ENCODE assay signal across 8 cellular contexts in the genomic region with DNA sequence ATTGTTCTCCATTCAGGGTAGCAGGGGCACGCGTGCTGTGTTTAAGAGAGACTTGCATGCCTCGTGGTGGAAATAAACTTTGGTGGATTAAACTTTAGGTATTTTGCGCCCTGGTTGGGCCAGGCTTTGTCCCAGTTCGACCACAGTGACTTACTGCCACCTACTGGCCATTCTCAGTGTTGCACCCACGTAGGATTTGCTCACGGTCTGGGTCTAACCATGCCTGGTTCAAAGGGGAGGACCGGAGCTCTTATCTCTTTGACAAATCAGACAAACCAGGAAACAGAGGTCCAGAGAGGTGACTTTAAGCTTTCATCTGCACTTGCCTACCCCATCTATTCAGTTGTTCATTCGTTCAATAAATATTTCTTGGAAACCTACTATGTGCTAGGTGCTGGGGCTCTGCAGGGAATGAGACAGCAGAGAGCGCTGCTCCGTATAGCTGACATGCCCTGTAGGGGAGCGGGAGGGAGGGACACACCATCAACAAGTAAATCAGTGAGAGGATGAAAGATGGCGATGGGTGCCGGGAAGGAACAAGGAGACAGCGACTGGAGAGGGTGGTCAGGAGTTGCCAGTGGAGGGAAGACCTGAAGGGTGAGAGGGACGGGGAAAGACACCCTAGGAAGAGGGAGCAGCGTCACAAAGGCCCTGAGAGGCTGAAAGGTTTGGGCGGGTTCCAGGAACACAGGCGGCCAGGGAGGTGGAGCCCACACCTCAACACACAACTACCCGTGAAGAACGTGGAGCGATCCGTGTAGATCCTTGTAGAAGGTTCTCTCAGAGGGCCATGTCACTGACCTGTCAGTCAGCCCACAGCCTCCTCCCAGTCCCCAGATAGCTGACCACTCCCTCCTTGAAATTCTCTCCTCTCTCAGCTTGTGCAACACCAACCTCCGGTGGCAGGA. TPM values are rescaled to one million over a fixed set of nuclear protein-coding genes. Genes with fewer than 3 reads are reported as not detected.
DNase-seq lines count a peak whose midpoint lies in the region; ATAC-seq and TF ChIP-seq lines count a peak whose summit lies in the region.

No MANE protein-coding gene starts in this region.

- intact Hi-C loops in dorsolateral prefrontal cortex (cut with DNase I) (loop anchor here (5.0 to 10.0 kb wide), 3 partner anchors 124 to 362 kb away; no protein-coding TSS in a partner anchor), right lobe of liver (cut with DNase I) (loop anchor here (10.0 kb wide), 2 partner anchors 124 to 154 kb away; no protein-coding TSS in a partner anchor)

- H3K27ac ChIP-seq in dorsolateral prefrontal cortex (peak overlapping the region in 23 of 59 donors; percentile 3 to 76 (median 39)), right lobe of liver (peak overlapping the region; percentile 29 to 65 (median 43))

- WGBS in right lobe of liver (ENCODE audit: insufficient coverage, low coverage, low lambda C conversion rate, missing lambda C conversion rate) = 7% methylated on average over 20 of the region's 24 CpGs

- no peaks in the 10 kb centered on the region for H3K36me3 ChIP-seq in right lobe of liver

- DNase-seq in Ammon's horn (ENCODE audit: low spot score) (peak; percentile 87), NCI-H524 treated with DMSO at 0.1 percent for 48 hours (lab: John Stamatoyannopoulos, UW) (peak; percentile 20), dorsolateral prefrontal cortex (peak; percentile 69 to 94 (median 80)), right lobe of liver (peak; percentile 78 to 86 (median 78))
- DNase-seq in activated CD4-positive, alpha-beta T cell treated with anti-CD3 and anti-CD28 coated beads, Interleukin-2, amount 50 U/mL, for 1 hour = peak; percentile 87
- peak; percentile 77 to 86 (median 85) for DNase-seq in stimulated activated CD4-positive, alpha-beta T cell treated with anti-CD3 and anti-CD28 coated beads, TNF-alpha, amount 100 ng/mL, for 24 hours (ENCODE audit: low read depth in 3 of 3)

- H3K9me3 ChIP-seq in right lobe of liver = no peaks in the 10 kb centered on the region

- no peak for TF ChIP-seq POLR2A in right lobe of liver (IDR thresholded peaks at IDR 0.05)

- ATAC-seq in GM19043 (IDR thresholded peaks at IDR 0.05; ENCODE audit: low read depth, unreplicated experiment) (peak; percentile 68), HG03442 (IDR thresholded peaks at IDR 0.05; ENCODE audit: unreplicated experiment) (peak; percentile 67), right lobe of liver (peak; percentile 91 to 98 (median 96))

- H3K27me3 ChIP-seq in dorsolateral prefrontal cortex (peaks cover 0 to 3% (median 0%) of the 10 kb centered on the region in 45 donors), right lobe of liver (no peaks in the 10 kb centered on the region)

- H3K4me1 ChIP-seq in right lobe of liver = peaks cover 0 to 16% (median 8%) of the 10 kb centered on the region in 4 donors

- TF ChIP-seq CTCF in dorsolateral prefrontal cortex (IDR thresholded peaks at IDR 0.05 in 54 of 56, conservative IDR thresholded peaks at IDR 0.05 in 2 of 56; ENCODE audit: low read depth in 1 of 56, partially characterized antibody in 56 of 56) = peak; percentile 80 to 98 (median 94)
- TF ChIP-seq CTCF in right lobe of liver (IDR thresholded peaks at IDR 0.05) = peak; percentile 96 to 99 (median 97)

- H3K4me3 ChIP-seq in dorsolateral prefrontal cortex (peak overlapping the region in 44 of 59 donors; percentile 0 to 54 (median 34)), right lobe of liver (peak overlapping the region in 1 of 3 donors; percentile 32)

RNA-seq across cellular contexts. Expression of gene TINAGL1, which starts 27.2 kb away (rescaled TPM):
- total RNA-seq in dorsolateral prefrontal cortex = 10 to 100 TPM in 105 of 120 experiments, 1 to 10 TPM in 15; 6.6 to 45.5 (median 15.6) TPM
- total RNA-seq in right lobe of liver = 10 to 100 TPM; 10.1 to 40.4 (median 30.2) TPM

Comparison
In these comparisons a context has a peak if more than half of its experiments do, and no peak if none do; other contexts are left out.
1. DNase-seq: peak in every context shown above with its lines; median percentile 87 in Ammon's horn; 87 in activated CD4-positive, alpha-beta T cell treated with anti-CD3 and anti-CD28 coated beads, Interleukin-2, amount 50 U/mL, for 1 hour; 85 in stimulated activated CD4-positive, alpha-beta T cell treated with anti-CD3 and anti-CD28 coated beads, TNF-alpha, amount 100 ng/mL, for 24 hours; 80 in dorsolateral prefrontal cortex; 78 in right lobe of liver; 20 in NCI-H524 treated with DMSO at 0.1 percent for 48 hours.